Comparison of ENCODE assay signal across 1 cellular context in the genomic region with DNA sequence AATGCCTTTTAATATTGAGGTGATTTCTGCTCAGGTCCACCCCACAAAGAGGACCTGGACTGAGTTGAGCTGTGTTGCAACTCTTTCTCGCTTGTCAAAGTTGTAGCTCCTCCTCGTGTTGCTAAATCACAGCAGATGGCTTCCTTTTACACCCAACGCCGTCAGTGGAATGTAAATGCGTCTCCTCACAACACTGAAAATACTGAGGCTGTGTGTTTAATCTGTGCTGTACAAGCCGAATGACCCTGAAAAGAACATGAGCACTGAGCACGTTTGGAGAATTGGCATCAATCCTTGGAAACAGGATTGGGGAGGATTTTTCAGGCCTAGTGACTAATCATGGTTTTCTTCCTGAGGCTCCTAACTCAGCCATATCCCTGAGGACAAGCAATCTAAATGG.
TF ChIP-seq lines count a peak whose summit lies in the region.

No MANE protein-coding gene starts in this region.

TF ChIP-seq in GM23338, 12 proteins besides CTCF, POLR2A, EP300 and RAD21 (continued from another document):
- TF ChIP-seq, protein P1, sequence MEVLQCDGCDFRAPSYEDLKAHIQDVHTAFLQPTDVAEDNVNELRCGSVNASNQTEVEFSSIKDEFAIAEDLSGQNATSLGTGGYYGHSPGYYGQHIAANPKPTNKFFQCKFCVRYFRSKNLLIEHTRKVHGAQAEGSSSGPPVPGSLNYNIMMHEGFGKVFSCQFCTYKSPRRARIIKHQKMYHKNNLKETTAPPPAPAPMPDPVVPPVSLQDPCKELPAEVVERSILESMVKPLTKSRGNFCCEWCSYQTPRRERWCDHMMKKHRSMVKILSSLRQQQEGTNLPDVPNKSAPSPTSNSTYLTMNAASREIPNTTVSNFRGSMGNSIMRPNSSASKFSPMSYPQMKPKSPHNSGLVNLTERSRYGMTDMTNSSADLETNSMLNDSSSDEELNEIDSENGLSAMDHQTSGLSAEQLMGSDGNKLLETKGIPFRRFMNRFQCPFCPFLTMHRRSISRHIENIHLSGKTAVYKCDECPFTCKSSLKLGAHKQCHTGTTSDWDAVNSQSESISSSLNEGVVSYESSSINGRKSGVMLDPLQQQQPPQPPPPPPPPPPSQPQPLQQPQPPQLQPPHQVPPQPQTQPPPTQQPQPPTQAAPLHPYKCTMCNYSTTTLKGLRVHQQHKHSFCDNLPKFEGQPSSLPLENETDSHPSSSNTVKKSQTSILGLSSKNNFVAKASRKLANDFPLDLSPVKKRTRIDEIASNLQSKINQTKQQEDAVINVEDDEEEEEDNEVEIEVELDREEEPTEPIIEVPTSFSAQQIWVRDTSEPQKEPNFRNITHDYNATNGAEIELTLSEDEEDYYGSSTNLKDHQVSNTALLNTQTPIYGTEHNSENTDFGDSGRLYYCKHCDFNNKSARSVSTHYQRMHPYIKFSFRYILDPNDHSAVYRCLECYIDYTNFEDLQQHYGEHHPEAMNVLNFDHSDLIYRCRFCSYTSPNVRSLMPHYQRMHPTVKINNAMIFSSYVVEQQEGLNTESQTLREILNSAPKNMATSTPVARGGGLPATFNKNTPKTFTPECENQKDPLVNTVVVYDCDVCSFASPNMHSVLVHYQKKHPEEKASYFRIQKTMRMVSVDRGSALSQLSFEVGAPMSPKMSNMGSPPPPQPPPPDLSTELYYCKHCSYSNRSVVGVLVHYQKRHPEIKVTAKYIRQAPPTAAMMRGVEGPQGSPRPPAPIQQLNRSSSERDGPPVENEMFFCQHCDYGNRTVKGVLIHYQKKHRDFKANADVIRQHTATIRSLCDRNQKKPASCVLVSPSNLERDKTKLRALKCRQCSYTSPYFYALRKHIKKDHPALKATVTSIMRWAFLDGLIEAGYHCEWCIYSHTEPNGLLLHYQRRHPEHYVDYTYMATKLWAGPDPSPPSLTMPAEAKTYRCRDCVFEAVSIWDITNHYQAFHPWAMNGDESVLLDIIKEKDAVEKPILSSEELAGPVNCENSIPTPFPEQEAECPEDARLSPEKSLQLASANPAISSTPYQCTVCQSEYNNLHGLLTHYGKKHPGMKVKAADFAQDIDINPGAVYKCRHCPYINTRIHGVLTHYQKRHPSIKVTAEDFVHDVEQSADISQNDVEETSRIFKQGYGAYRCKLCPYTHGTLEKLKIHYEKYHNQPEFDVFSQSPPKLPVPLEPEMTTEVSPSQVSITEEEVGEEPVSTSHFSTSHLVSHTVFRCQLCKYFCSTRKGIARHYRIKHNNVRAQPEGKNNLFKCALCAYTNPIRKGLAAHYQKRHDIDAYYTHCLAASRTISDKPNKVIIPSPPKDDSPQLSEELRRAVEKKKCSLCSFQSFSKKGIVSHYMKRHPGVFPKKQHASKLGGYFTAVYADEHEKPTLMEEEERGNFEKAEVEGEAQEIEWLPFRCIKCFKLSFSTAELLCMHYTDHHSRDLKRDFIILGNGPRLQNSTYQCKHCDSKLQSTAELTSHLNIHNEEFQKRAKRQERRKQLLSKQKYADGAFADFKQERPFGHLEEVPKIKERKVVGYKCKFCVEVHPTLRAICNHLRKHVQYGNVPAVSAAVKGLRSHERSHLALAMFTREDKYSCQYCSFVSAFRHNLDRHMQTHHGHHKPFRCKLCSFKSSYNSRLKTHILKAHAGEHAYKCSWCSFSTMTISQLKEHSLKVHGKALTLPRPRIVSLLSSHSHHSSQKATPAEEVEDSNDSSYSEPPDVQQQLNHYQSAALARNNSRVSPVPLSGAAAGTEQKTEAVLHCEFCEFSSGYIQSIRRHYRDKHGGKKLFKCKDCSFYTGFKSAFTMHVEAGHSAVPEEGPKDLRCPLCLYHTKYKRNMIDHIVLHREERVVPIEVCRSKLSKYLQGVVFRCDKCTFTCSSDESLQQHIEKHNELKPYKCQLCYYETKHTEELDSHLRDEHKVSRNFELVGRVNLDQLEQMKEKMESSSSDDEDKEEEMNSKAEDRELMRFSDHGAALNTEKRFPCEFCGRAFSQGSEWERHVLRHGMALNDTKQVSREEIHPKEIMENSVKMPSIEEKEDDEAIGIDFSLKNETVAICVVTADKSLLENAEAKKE (CRISPR knock-in tag; IDR thresholded peaks at IDR 0.05): no peak
- TF ChIP-seq, protein P2, sequence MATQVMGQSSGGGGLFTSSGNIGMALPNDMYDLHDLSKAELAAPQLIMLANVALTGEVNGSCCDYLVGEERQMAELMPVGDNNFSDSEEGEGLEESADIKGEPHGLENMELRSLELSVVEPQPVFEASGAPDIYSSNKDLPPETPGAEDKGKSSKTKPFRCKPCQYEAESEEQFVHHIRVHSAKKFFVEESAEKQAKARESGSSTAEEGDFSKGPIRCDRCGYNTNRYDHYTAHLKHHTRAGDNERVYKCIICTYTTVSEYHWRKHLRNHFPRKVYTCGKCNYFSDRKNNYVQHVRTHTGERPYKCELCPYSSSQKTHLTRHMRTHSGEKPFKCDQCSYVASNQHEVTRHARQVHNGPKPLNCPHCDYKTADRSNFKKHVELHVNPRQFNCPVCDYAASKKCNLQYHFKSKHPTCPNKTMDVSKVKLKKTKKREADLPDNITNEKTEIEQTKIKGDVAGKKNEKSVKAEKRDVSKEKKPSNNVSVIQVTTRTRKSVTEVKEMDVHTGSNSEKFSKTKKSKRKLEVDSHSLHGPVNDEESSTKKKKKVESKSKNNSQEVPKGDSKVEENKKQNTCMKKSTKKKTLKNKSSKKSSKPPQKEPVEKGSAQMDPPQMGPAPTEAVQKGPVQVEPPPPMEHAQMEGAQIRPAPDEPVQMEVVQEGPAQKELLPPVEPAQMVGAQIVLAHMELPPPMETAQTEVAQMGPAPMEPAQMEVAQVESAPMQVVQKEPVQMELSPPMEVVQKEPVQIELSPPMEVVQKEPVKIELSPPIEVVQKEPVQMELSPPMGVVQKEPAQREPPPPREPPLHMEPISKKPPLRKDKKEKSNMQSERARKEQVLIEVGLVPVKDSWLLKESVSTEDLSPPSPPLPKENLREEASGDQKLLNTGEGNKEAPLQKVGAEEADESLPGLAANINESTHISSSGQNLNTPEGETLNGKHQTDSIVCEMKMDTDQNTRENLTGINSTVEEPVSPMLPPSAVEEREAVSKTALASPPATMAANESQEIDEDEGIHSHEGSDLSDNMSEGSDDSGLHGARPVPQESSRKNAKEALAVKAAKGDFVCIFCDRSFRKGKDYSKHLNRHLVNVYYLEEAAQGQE (IDR thresholded peaks at IDR 0.05; ENCODE audit: unreplicated experiment): no peak
- TF ChIP-seq STAT1 (IDR thresholded peaks at IDR 0.05; ENCODE audit: unreplicated experiment): no peak
- no peak for TF ChIP-seq EZH2phosphoT487 (IDR thresholded peaks at IDR 0.05; ENCODE audit: unreplicated experiment)
- no peak for TF ChIP-seq NANOG (IDR thresholded peaks at IDR 0.05; ENCODE audit: borderline replicate concordance)
- TF ChIP-seq CREB1 (CRISPR knock-in tag; IDR thresholded peaks at IDR 0.05; ENCODE audit: low read depth): no peak
- no peak for TF ChIP-seq JUNB (IDR thresholded peaks at IDR 0.05; ENCODE audit: unreplicated experiment)
- TF ChIP-seq, protein P3, sequence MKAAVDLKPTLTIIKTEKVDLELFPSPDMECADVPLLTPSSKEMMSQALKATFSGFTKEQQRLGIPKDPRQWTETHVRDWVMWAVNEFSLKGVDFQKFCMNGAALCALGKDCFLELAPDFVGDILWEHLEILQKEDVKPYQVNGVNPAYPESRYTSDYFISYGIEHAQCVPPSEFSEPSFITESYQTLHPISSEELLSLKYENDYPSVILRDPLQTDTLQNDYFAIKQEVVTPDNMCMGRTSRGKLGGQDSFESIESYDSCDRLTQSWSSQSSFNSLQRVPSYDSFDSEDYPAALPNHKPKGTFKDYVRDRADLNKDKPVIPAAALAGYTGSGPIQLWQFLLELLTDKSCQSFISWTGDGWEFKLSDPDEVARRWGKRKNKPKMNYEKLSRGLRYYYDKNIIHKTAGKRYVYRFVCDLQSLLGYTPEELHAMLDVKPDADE (IDR thresholded peaks at IDR 0.05): no peak
- TF ChIP-seq ZNF114 (CRISPR knock-in tag; IDR thresholded peaks at IDR 0.05): no peak
- TF ChIP-seq POLR2AphosphoS5 (IDR thresholded peaks at IDR 0.05; ENCODE audit: low read depth): no peak
- TF ChIP-seq EZH2 (IDR thresholded peaks at IDR 0.05; ENCODE audit: low read depth, unreplicated experiment): no peak
TF ChIP-seq in GM23338: peak in this region for 0.
